10 cellular contexts compared by ENCODE assay signal in the genomic region with DNA sequence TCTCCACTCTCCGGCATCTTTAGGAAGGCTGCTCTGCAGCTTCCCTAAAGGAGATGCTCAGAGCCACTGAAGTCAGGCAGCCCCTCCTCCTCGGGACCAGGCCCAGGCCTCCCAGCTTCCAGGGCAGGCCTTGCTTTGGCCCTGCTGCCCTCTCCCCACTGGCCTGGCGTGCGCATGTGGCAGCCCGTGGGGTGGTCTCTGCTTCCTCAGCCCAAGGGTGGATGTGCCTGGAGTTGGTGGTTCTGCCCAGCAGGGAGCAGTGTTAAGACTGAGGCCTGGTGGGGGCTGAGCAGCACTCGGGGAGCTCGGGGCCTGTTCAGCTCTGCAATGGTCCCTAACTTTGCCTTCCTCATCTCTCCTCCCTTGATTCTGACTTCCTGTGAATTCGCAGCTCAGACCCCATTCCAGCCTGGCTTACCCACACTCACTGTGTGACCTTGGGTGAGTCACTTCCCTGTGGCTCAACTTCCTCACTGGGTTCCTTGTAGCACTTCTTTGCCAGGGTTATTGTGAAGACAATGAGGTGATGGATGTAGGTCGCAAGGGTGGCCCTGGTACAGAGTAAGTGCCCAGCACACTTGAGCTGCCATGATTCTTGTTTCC.
DNase-seq lines count a peak whose midpoint lies in the region; ATAC-seq, FAIRE-seq and TF ChIP-seq lines count a peak whose summit lies in the region.
"Had no signal": no experiment of that assay in that cellular context is flagged by ENCODE, and none has a peak within 500 bp of the region (broad histone marks: within the 10 kb centered on the region; RNA-seq: fewer than 3 reads in every experiment).

No MANE protein-coding gene starts in this region.

- H4K8ac ChIP-seq in IMR-90 (ENCODE audit: low read depth in 2 of 2, low read length in 2 of 2) (no peak overlapping the region), mesenchymal stem cell (ENCODE audit: low read length) (no peak overlapping the region)

- no peak for TF ChIP-seq CTCF in IMR-90 (conservative IDR thresholded peaks at IDR 0.05; ENCODE audit: low read depth, low read length)
- TF ChIP-seq CTCF in K562 (IDR thresholded peaks at IDR 0.05 in 2 of 3, conservative IDR thresholded peaks at IDR 0.05 in 1 of 3; ENCODE audit: insufficient read depth in 2 of 3, low read depth in 1 of 3, low read length in 3 of 3) = peak in 2 of 3 experiments; percentile 7 to 27; a peak in 2 of 6 replicates
- no peak for TF ChIP-seq CTCF in GM13976 (IDR thresholded peaks at IDR 0.05; ENCODE audit: borderline replicate concordance, control extremely low read depth, extremely low read depth, insufficient read depth, missing control alignments)

- POLR2A ChIA-PET in IMR-90 (lab: Charles Lee; ENCODE audit: unreplicated experiment) = no interaction called here
- POLR2A ChIA-PET in K562 (lab: Yijun Ruan, JAX) = no interaction called here

- CTCF ChIA-PET in IMR-90 (lab: Yijun Ruan, JAX) (no interaction called here), K562 (lab: Yijun Ruan, JAX; ENCODE audit: low intra/inter-chr PET ratio) (interaction anchor here (0.6 kb wide), 1 partner anchor 180 kb away, joined by 4 read pairs; no protein-coding TSS in a partner anchor)

- 63% methylated on average over 2 of the region's 9 CpGs; no CpG with 5 or more reads in 1 of the 2 experiments for WGBS in IMR-90 (ENCODE audit: extremely low coverage in 2 of 2, insufficient read length in 1 of 2), 2 experiments
- WGBS in K562 (ENCODE audit: insufficient coverage, low coverage, missing lambda C conversion rate) = 6% methylated on average over 9 of the region's 9 CpGs
- 70% methylated on average over 4 of the region's 9 CpGs for WGBS in mesenchymal stem cell

- TF ChIP-seq RAD21 in IMR-90 (IDR thresholded peaks at IDR 0.05; ENCODE audit: low read length) (no peak), K562 (CRISPR knock-in tag; conservative IDR thresholded peaks at IDR 0.05 in 1 of 2, IDR thresholded peaks at IDR 0.05 in 1 of 2) (no peak)

- H2AFZ ChIP-seq in IMR-90 (replicated peaks; ENCODE audit: low read length, poor library complexity) (peak overlapping the region; percentile 27), K562 (ENCODE audit: low read depth, low read length) (no peak overlapping the region), mesenchymal stem cell (ENCODE audit: low read depth, low read length) (no peak overlapping the region)

- no peaks in the 10 kb centered on the region for H3K79me1 ChIP-seq in IMR-90 (ENCODE audit: low read depth in 1 of 2, low read length in 2 of 2)
- no peaks in the 10 kb centered on the region for H3K79me1 ChIP-seq in mesenchymal stem cell (replicated peaks; ENCODE audit: low read length, poor library complexity, severe bottlenecking)

- H3K4me2 ChIP-seq in IMR-90 (ENCODE audit: low read depth, low read length) = no peak overlapping the region
- H3K4me2 ChIP-seq in K562 (ENCODE audit: insufficient read depth, low read length) = no peak overlapping the region
- H3K4me2 ChIP-seq in mesenchymal stem cell (ENCODE audit: low read length, poor library complexity, severe bottlenecking) = no peak overlapping the region

- BruUV-seq in IMR-90 (replicated peaks; lab: Mats Ljungman, UMichigan) (no TSS peak), K562 (replicated peaks; lab: Mats Ljungman, UMichigan) (no TSS peak)

- H3K9me1 ChIP-seq in IMR-90 (ENCODE audit: insufficient read depth, low read length) = no peaks in the 10 kb centered on the region
- no peaks in the 10 kb centered on the region for H3K9me1 ChIP-seq in K562 (ENCODE audit: control insufficient read depth, insufficient read depth, low read length)

- DNase-seq in CD1c-positive myeloid dendritic cell (ENCODE audit: extremely low spot score) = peak; percentile 82
- DNase-seq in IMR-90 = peak; percentile 6
- DNase-seq in K562 (ENCODE audit: extremely low read depth in 1 of 4, low spot score in 3 of 4) = peak in 2 of 4 experiments; percentile 19 to 25
- peak; percentile 17 for DNase-seq in mesenchymal stem cell
- DNase-seq in DMS 273 (lab: John Stamatoyannopoulos, UW; ENCODE audit: unreplicated experiment) = no peak
- DNase-seq in stimulated activated CD4-positive, alpha-beta T cell treated with anti-CD3 and anti-CD28 coated beads, Interleukin-4, amount 100 ng/mL, for 1 hour = no peak
- DNase-seq in GM13976 (ENCODE audit: low spot score) = no peak
- DNase-seq in stimulated activated naive CD4-positive, alpha-beta T cell treated with Interleukin-2 at 50 U/mL for 16 hours (lab: John Stamatoyannopoulos, UW) = no peak
- DNase-seq: COR-L47, NCI-H187 treated with DMSO at 0.1 percent for 48 hours had no signal

- H3K9ac ChIP-seq in IMR-90 (ENCODE audit: low read depth, low read length) (no peak overlapping the region), K562 (ENCODE audit: insufficient read depth in 1 of 2, low read depth in 2 of 2, low read length in 2 of 2) (no peak overlapping the region), mesenchymal stem cell (ENCODE audit: low read length) (no peak overlapping the region)

- H2BK20ac ChIP-seq in IMR-90 (ENCODE audit: low read depth, low read length) = no peak overlapping the region

- ATAC-seq in IMR-90 (ENCODE audit: low read depth) = no peak
- peak; percentile 76 for ATAC-seq in K562

- H3K79me2 ChIP-seq in K562 (ENCODE audit: control insufficient read depth, insufficient read depth, low read length) = no peaks in the 10 kb centered on the region

- no peaks in the 10 kb centered on the region for H3K36me3 ChIP-seq in IMR-90 (ENCODE audit: control insufficient read depth, insufficient read depth, low read length)
- H3K36me3 ChIP-seq in K562 (ENCODE audit: control insufficient read depth, insufficient read depth, low read length) = no peaks in the 10 kb centered on the region
- H3K36me3 ChIP-seq in mesenchymal stem cell (ENCODE audit: control insufficient read depth in 1 of 2, insufficient read depth in 2 of 2, low read depth in 1 of 2, low read length in 2 of 2) = no peaks in the 10 kb centered on the region

- TF ChIP-seq POLR2A in IMR-90 (IDR thresholded peaks at IDR 0.05; ENCODE audit: low read depth, low read length) (no peak), K562 (conservative IDR thresholded peaks at IDR 0.05) (no peak)

- intact Hi-C loops in IMR-90 (cut with micrococcal nuclease) (no loop called here), K562 (cut with micrococcal nuclease) (loop anchor here (2.0 kb wide), 1 partner anchor 53 kb away; no protein-coding TSS in a partner anchor)

- H3K9me3 ChIP-seq in IMR-90 (ENCODE audit: control insufficient read depth, insufficient read depth, low read length) (no peaks in the 10 kb centered on the region), K562 (replicated peaks; ENCODE audit: control insufficient read depth, insufficient read depth, low read depth, low read length) (no peaks in the 10 kb centered on the region), mesenchymal stem cell (ENCODE audit: control insufficient read depth, low read length) (no peaks in the 10 kb centered on the region)

- TF ChIP-seq EP300 in K562 (IDR thresholded peaks at IDR 0.05; ENCODE audit: low read length) = no peak

- no peak overlapping the region for H3K56ac ChIP-seq in IMR-90 (ENCODE audit: extremely low read depth, insufficient read depth, low read length)

- no peak overlapping the region for H4K91ac ChIP-seq in IMR-90 (ENCODE audit: insufficient read depth, low read depth, low read length)
- H4K91ac ChIP-seq in mesenchymal stem cell (ENCODE audit: low read length) = no peak overlapping the region

- H3K27ac ChIP-seq in IMR-90 (ENCODE audit: insufficient read depth, low read length) (no peak overlapping the region), K562 (ENCODE audit: extremely low read depth, low read depth, low read length) (no peak overlapping the region), mesenchymal stem cell (ENCODE audit: low read length, poor library complexity, severe bottlenecking) (no peak overlapping the region)

- no peak for FAIRE-seq in K562 (lab: Jason Lieb, UNC)

- in situ Hi-C loops in IMR-90 (cut with MboI; ENCODE audit: low sequenced_read_pairs) = no loop called here
- in situ Hi-C loops in K562 (cut with MboI) = no loop called here
- in situ Hi-C loops in GM13976 (cut with MboI; ENCODE audit: low sequenced_read_pairs, unreplicated experiment) = no loop called here

- H3K4me3 ChIP-seq in IMR-90 (ENCODE audit: insufficient read depth, low read depth, low read length) (no peak overlapping the region), K562 (no peak overlapping the region), mesenchymal stem cell (ENCODE audit: insufficient read depth in 1 of 2, low read depth in 1 of 2, low read length in 2 of 2) (no peak overlapping the region)

- H3K4ac ChIP-seq in IMR-90 (ENCODE audit: low read depth, low read length) (no peak overlapping the region), mesenchymal stem cell (ENCODE audit: low read depth in 1 of 2, low read length in 2 of 2) (no peak overlapping the region)

- no peak overlapping the region for H2AK9ac ChIP-seq in IMR-90 (replicated peaks; ENCODE audit: low read depth, low read length, poor library complexity)

- no peaks in the 10 kb centered on the region for H3K4me1 ChIP-seq in IMR-90 (ENCODE audit: control insufficient read depth, insufficient read depth, low read length)
- H3K4me1 ChIP-seq in K562 (replicated peaks in 1 of 2; ENCODE audit: control insufficient read depth in 2 of 2, insufficient read depth in 2 of 2, low read length in 2 of 2) = peaks cover 0 to 9% of the 10 kb centered on the region in 2 experiments; a peak in 1 of 5 replicates
- H3K4me1 ChIP-seq in mesenchymal stem cell (ENCODE audit: control insufficient read depth, insufficient read depth, low read depth, low read length) = peaks cover 3% of the 10 kb centered on the region

- no peak overlapping the region for H2AK5ac ChIP-seq in IMR-90 (ENCODE audit: low read depth, low read length)
- no peak overlapping the region for H2AK5ac ChIP-seq in mesenchymal stem cell (ENCODE audit: low read length, severe bottlenecking)

- H3K27me3 ChIP-seq in IMR-90 (ENCODE audit: control insufficient read depth, insufficient read depth, low read length) (peaks cover 32% of the 10 kb centered on the region), K562 (ENCODE audit: control insufficient read depth in 2 of 2, insufficient read depth in 2 of 2, low read length in 2 of 2) (peaks cover 30 to 62% of the 10 kb centered on the region in 2 experiments; a peak in 4 of 5 replicates), mesenchymal stem cell (ENCODE audit: control insufficient read depth in 1 of 2, insufficient read depth in 1 of 2, low read length in 2 of 2) (peaks cover 12 to 37% of the 10 kb centered on the region in 2 experiments)

- H2BK120ac ChIP-seq in IMR-90 (ENCODE audit: low read depth, low read length) (no peak overlapping the region), mesenchymal stem cell (ENCODE audit: low read depth, low read length) (no peak overlapping the region)

- no peak overlapping the region for H4K5ac ChIP-seq in IMR-90 (ENCODE audit: low read depth, low read length)

- no peak overlapping the region for H2BK12ac ChIP-seq in mesenchymal stem cell (ENCODE audit: low read length in 2 of 2)

- H4K20me1 ChIP-seq in IMR-90 (ENCODE audit: insufficient read depth, low read length) = no peaks in the 10 kb centered on the region
- H4K20me1 ChIP-seq in K562 (replicated peaks; ENCODE audit: control insufficient read depth, insufficient read depth, low read length) = peaks cover 14% of the 10 kb centered on the region; the same call in 1 of the 2 replicates

- H3K14ac ChIP-seq in IMR-90 (replicated peaks; ENCODE audit: low read depth, low read length) = no peak overlapping the region
- peak overlapping the region in 1 of 2 experiments; percentile 75 for H3K14ac ChIP-seq in mesenchymal stem cell (ENCODE audit: low read length in 2 of 2)

- H2BK15ac ChIP-seq in IMR-90 (ENCODE audit: low read depth, low read length) = no peak overlapping the region
- H2BK15ac ChIP-seq in mesenchymal stem cell (ENCODE audit: low read depth, poor library complexity, severe bottlenecking) = no peak overlapping the region

- H3K18ac ChIP-seq in IMR-90 (ENCODE audit: low read depth, low read length) (no peak overlapping the region), mesenchymal stem cell (ENCODE audit: low read depth in 1 of 2, low read length in 2 of 2) (peak overlapping the region in 1 of 2 experiments; percentile 42)

- no peak overlapping the region for H3K23ac ChIP-seq in IMR-90 (ENCODE audit: low read depth, low read length)
- no peak overlapping the region for H3K23ac ChIP-seq in mesenchymal stem cell (ENCODE audit: low read length in 2 of 2)

- H2BK5ac ChIP-seq in IMR-90 (ENCODE audit: low read depth, low read length, poor library complexity, severe bottlenecking) (no peak overlapping the region), mesenchymal stem cell (ENCODE audit: low read depth, low read length, poor library complexity, severe bottlenecking) (no peak overlapping the region)

- dilution Hi-C loops in IMR-90 (cut with HindIII; ENCODE audit: low sequenced_read_pairs, unreplicated experiment) = no loop called here

Comparison
In these comparisons a context has a peak if more than half of its experiments do, and no peak if none do; other contexts are left out.
1. DNase-seq: peak in CD1c-positive myeloid dendritic cell (single experiment), IMR-90 (single experiment) and mesenchymal stem cell (single experiment); none in DMS 273 (single experiment), stimulated activated CD4-positive, alpha-beta T cell treated with anti-CD3 and anti-CD28 coated beads, Interleukin-4, amount 100 ng/mL, for 1 hour (single experiment), GM13976 (single experiment) and stimulated activated naive CD4-positive, alpha-beta T cell treated with Interleukin-2 at 50 U/mL for 16 hours (single experiment).
2. CTCF ChIP-seq: peak in K562 (2 of 3); none in IMR-90 (single experiment) and GM13976 (single experiment).